Comparison of ENCODE assay signal across 28 cellular contexts in genomic region chr1:29474845-29475244, GRCh38.
"Had no signal": no experiment of that assay in that cellular context is flagged by ENCODE, and none has a peak within 500 bp of the region (broad histone marks: within the 10 kb centered on the region; RNA-seq: fewer than 3 reads in every experiment).

No MANE protein-coding gene starts in this region.

- H3K4me3 Mint-ChIP-seq: activated CD8-positive, alpha-beta T cell treated with anti-CD3 and anti-CD28 coated beads for 36 hours; activated naive CD8-positive, alpha-beta T cell; activated T-cell treated with anti-CD3 and anti-CD28 coated beads, Interleukin-2, amount 50 U/mL, for 4 hours; activated T-helper 17 cell treated with anti-CD3 and anti-CD28 coated beads, Interleukin-2, amount 50 U/mL, for 72 hours; central memory CD8-positive, alpha-beta T cell; dendritic cell treated with granulocyte-macrophage colony-stimulating factor and Interleukin-4, amounts not matched to agents 40 ng/mL and 50 ng/mL, for 4 days had no signal

- H3K36me3 Mint-ChIP-seq: activated naive CD8-positive, alpha-beta T cell had no signal

- H3K27ac Mint-ChIP-seq: activated CD8-positive, alpha-beta T cell treated with anti-CD3 and anti-CD28 coated beads for 36 hours; activated naive CD8-positive, alpha-beta T cell; activated T-helper 17 cell treated with anti-CD3 and anti-CD28 coated beads, Interleukin-2, amount 50 U/mL, for 72 hours; dendritic cell treated with granulocyte-macrophage colony-stimulating factor and Interleukin-4, amounts not matched to agents 40 ng/mL and 50 ng/mL, for 4 days had no signal

- FAIRE-seq: astrocyte, bronchial epithelial cell had no signal

- H3K4me1 ChIP-seq: foreskin keratinocyte, gastrocnemius medialis, heart left ventricle had no signal

- H3K36me3 ChIP-seq: brain microvascular endothelial cell, esophagus muscularis mucosa, gastrocnemius medialis, heart left ventricle had no signal

- DNase-seq: activated CD4-positive, alpha-beta T cell treated with anti-CD3 and anti-CD28 coated beads for 48 hours; activated CD4-positive, alpha-beta T cell treated with anti-CD3 and anti-CD28 coated beads, Interleukin-2, amount 50 U/mL, for 1 hour; activated CD4-positive, alpha-beta T cell treated with anti-CD3 and anti-CD28 coated beads, Interleukin-2, amount 50 U/mL, for 48 hours; activated CD8-positive, alpha-beta T cell treated with anti-CD3 and anti-CD28 coated beads for 36 hours; activated effector memory CD4-positive, alpha-beta T cell treated with Interleukin-2 at 50 U/mL for 16 hours; activated gamma-delta T cell treated with Interleukin-2 at 50 U/mL for 16 hours; activated naive CD4-positive, alpha-beta T cell treated with anti-CD3 and anti-CD28 coated beads, Interleukin-2, amount 50 U/mL, for 16 hours; activated naive CD4-positive, alpha-beta T cell treated with Interleukin-2 at 50 U/mL for 16 hours; activated T-cell treated with anti-CD3 and anti-CD28 coated beads, Interleukin-2, amount 50 U/mL, for 4 hours; amniotic stem cell; anterior cingulate cortex; brain microvascular endothelial cell; dorsolateral prefrontal cortex; effector memory CD4-positive, alpha-beta T cell; erythroblast; foreskin keratinocyte; gastrocnemius medialis; glutamatergic neuron; heart left ventricle; T-helper 2 cell had no signal

- ATAC-seq: activated CD8-positive, alpha-beta T cell treated with anti-CD3 and anti-CD28 coated beads for 36 hours; activated T-cell treated with anti-CD3 and anti-CD28 coated beads, Interleukin-2, amount 50 U/mL, for 4 hours; activated T-helper 17 cell treated with anti-CD3 and anti-CD28 coated beads, Interleukin-2, amount 50 U/mL, for 72 hours; foreskin keratinocyte; gastrocnemius medialis; heart left ventricle had no signal

- H3K9me3 ChIP-seq: esophagus muscularis mucosa, gastrocnemius medialis, heart left ventricle had no signal

- H3K4me3 ChIP-seq: coronary artery, dorsolateral prefrontal cortex, esophagus muscularis mucosa, gastrocnemius medialis, heart left ventricle had no signal

- H3K4me1 Mint-ChIP-seq: activated T-helper 17 cell treated with anti-CD3 and anti-CD28 coated beads, Interleukin-2, amount 50 U/mL, for 72 hours; central memory CD8-positive, alpha-beta T cell had no signal

- H3K27ac ChIP-seq: brain microvascular endothelial cell, coronary artery, dorsolateral prefrontal cortex, esophagus muscularis mucosa, foreskin keratinocyte, gastrocnemius medialis, heart left ventricle had no signal

- H3K9me3 Mint-ChIP-seq: activated CD8-positive, alpha-beta T cell treated with anti-CD3 and anti-CD28 coated beads for 36 hours; activated T-cell treated with anti-CD3 and anti-CD28 coated beads, Interleukin-2, amount 50 U/mL, for 4 hours; activated T-helper 17 cell treated with anti-CD3 and anti-CD28 coated beads, Interleukin-2, amount 50 U/mL, for 72 hours; central memory CD8-positive, alpha-beta T cell; dendritic cell treated with granulocyte-macrophage colony-stimulating factor and Interleukin-4, amounts not matched to agents 40 ng/mL and 50 ng/mL, for 4 days had no signal
